In the genomic region with DNA sequence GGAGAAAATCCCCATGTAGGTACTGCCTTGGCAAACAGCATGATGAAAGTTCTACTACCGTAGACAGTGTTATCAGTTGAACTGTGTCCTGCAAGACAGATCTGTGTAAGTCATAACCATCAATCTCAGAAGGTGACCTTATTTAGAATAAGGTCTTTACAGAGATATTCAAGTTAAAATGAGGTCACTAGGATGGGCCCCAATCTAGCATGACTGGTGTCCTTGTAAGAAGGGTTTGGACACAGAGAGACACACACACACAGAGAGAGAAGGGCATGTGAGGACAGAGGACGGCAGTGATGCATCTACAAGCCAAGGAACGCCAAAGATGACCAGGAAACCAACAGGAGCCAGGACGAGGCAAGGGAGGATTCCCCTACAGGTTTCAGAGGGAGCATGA, we compare ENCODE assay signal across 1 cellular context.
TF ChIP-seq lines count a peak whose summit lies in the region.

No MANE protein-coding gene starts in this region.

TF ChIP-seq in K562, 482 proteins besides CTCF, POLR2A, EP300 and RAD21:
- TF ChIP-seq KDM1A (IDR thresholded peaks at IDR 0.05), result peak in 1 of 2 experiments; percentile 30; a peak in 2 of 4 replicates
- no peak for TF ChIP-seq PBX2 (CRISPR knock-in tag; IDR thresholded peaks at IDR 0.05; ENCODE audit: low read depth)
- TF ChIP-seq PBX2 (tag; conservative IDR thresholded peaks at IDR 0.05; ENCODE audit: low read depth), result 0 out of 2 replicates have a peak, but pooled peaks have one; percentile 21
- TF ChIP-seq RCOR1 (IDR thresholded peaks at IDR 0.05; ENCODE audit: borderline replicate concordance in 1 of 2, low read depth in 2 of 2, low read length in 2 of 2), result peak in 1 of 2 experiments; percentile 66; a peak in 1 of 4 replicates
- peak; percentile 27 for TF ChIP-seq MEIS2 (IDR thresholded peaks at IDR 0.05; ENCODE audit: partially characterized antibody)
- 0 out of 2 replicates have a peak, but pooled peaks have one; percentile 4 for TF ChIP-seq NCOR1 (IDR thresholded peaks at IDR 0.05)
- TF ChIP-seq RBM39 (optimal IDR thresholded peaks at IDR 0.05; ENCODE audit: low read depth, low read length), result no peak
- no peak for TF ChIP-seq ADNP (tag; IDR thresholded peaks at IDR 0.05)
- TF ChIP-seq ESRRA (IDR thresholded peaks at IDR 0.05; ENCODE audit: borderline replicate concordance, low read depth), result peak; percentile 69; the same call in 1 of the 2 replicates
- TF ChIP-seq ATF4 (CRISPR knock-in tag; IDR thresholded peaks at IDR 0.05), result no peak
- TF ChIP-seq ZNF212 (CRISPR knock-in tag; IDR thresholded peaks at IDR 0.05), result no peak
